1 cellular context compared by ENCODE assay signal in genomic region chr6:36302227-36302976, GRCh38.
TF ChIP-seq lines count a peak whose summit lies in the region.

No MANE protein-coding gene starts in this region.

TF ChIP-seq in K562, 482 proteins besides CTCF, POLR2A, EP300 and RAD21 (continued from another document and continues in another):
- TF ChIP-seq, protein P1, sequence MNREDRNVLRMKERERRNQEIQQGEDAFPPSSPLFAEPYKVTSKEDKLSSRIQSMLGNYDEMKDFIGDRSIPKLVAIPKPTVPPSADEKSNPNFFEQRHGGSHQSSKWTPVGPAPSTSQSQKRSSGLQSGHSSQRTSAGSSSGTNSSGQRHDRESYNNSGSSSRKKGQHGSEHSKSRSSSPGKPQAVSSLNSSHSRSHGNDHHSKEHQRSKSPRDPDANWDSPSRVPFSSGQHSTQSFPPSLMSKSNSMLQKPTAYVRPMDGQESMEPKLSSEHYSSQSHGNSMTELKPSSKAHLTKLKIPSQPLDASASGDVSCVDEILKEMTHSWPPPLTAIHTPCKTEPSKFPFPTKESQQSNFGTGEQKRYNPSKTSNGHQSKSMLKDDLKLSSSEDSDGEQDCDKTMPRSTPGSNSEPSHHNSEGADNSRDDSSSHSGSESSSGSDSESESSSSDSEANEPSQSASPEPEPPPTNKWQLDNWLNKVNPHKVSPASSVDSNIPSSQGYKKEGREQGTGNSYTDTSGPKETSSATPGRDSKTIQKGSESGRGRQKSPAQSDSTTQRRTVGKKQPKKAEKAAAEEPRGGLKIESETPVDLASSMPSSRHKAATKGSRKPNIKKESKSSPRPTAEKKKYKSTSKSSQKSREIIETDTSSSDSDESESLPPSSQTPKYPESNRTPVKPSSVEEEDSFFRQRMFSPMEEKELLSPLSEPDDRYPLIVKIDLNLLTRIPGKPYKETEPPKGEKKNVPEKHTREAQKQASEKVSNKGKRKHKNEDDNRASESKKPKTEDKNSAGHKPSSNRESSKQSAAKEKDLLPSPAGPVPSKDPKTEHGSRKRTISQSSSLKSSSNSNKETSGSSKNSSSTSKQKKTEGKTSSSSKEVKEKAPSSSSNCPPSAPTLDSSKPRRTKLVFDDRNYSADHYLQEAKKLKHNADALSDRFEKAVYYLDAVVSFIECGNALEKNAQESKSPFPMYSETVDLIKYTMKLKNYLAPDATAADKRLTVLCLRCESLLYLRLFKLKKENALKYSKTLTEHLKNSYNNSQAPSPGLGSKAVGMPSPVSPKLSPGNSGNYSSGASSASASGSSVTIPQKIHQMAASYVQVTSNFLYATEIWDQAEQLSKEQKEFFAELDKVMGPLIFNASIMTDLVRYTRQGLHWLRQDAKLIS (CRISPR knock-in tag; IDR thresholded peaks at IDR 0.05) = 0 out of 2 replicates have a peak, but pooled peaks have one; percentile 18
- TF ChIP-seq NCOA4 (IDR thresholded peaks at IDR 0.05; ENCODE audit: partially characterized antibody) (no peak), SIN3B (IDR thresholded peaks at IDR 0.05; ENCODE audit: low read depth) (no peak; the same call in 1 of the 2 replicates), RBFOX2 (IDR thresholded peaks at IDR 0.05; ENCODE audit: low read depth, low read length) (no peak), ZBTB9 (CRISPR knock-in tag; IDR thresholded peaks at IDR 0.05) (no peak), YY1 (IDR thresholded peaks at IDR 0.05; ENCODE audit: borderline replicate concordance in 1 of 3, control insufficient read depth in 1 of 3, extremely low read depth in 1 of 3, insufficient read depth in 3 of 3, insufficient read length in 1 of 3, insufficient replicate concordance in 2 of 3, low read depth in 1 of 3, low read length in 2 of 3) (peak in 1 of 3 experiments; percentile 16), ZBTB40 (IDR thresholded peaks at IDR 0.05) (no peak), ZBTB40 (CRISPR knock-in tag; IDR thresholded peaks at IDR 0.05) (no peak), EWSR1 (IDR thresholded peaks at IDR 0.05; ENCODE audit: borderline replicate concordance, low read depth, partially characterized antibody) (no peak), NKRF (IDR thresholded peaks at IDR 0.05; ENCODE audit: borderline replicate concordance) (no peak), ELF1 (tag; IDR thresholded peaks at IDR 0.05) (no peak), ZKSCAN3 (CRISPR knock-in tag; IDR thresholded peaks at IDR 0.05) (no peak), ZNF398 (CRISPR knock-in tag; IDR thresholded peaks at IDR 0.05) (no peak), KDM5B (IDR thresholded peaks at IDR 0.05; ENCODE audit: insufficient replicate concordance, low read depth, low read length) (no peak), ZNF224 (CRISPR knock-in tag; IDR thresholded peaks at IDR 0.05) (no peak), ZNF507 (tag; conservative IDR thresholded peaks at IDR 0.05) (no peak)
- TF ChIP-seq, protein P2, sequence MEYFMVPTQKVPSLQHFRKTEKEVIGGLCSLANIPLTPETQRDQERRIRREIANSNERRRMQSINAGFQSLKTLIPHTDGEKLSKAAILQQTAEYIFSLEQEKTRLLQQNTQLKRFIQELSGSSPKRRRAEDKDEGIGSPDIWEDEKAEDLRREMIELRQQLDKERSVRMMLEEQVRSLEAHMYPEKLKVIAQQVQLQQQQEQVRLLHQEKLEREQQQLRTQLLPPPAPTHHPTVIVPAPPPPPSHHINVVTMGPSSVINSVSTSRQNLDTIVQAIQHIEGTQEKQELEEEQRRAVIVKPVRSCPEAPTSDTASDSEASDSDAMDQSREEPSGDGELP (CRISPR knock-in tag; IDR thresholded peaks at IDR 0.05; ENCODE audit: borderline replicate concordance) = peak; percentile 69
- TF ChIP-seq, protein P3, sequence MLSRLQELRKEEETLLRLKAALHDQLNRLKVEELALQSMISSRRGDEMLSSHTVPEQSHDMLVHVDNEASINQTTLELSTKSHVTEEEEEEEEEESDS (CRISPR knock-in tag; IDR thresholded peaks at IDR 0.05) = no peak
- TF ChIP-seq, protein P4, sequence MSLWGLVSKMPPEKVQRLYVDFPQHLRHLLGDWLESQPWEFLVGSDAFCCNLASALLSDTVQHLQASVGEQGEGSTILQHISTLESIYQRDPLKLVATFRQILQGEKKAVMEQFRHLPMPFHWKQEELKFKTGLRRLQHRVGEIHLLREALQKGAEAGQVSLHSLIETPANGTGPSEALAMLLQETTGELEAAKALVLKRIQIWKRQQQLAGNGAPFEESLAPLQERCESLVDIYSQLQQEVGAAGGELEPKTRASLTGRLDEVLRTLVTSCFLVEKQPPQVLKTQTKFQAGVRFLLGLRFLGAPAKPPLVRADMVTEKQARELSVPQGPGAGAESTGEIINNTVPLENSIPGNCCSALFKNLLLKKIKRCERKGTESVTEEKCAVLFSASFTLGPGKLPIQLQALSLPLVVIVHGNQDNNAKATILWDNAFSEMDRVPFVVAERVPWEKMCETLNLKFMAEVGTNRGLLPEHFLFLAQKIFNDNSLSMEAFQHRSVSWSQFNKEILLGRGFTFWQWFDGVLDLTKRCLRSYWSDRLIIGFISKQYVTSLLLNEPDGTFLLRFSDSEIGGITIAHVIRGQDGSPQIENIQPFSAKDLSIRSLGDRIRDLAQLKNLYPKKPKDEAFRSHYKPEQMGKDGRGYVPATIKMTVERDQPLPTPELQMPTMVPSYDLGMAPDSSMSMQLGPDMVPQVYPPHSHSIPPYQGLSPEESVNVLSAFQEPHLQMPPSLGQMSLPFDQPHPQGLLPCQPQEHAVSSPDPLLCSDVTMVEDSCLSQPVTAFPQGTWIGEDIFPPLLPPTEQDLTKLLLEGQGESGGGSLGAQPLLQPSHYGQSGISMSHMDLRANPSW (CRISPR knock-in tag; IDR thresholded peaks at IDR 0.05) = no peak
- TF ChIP-seq, protein P5, sequence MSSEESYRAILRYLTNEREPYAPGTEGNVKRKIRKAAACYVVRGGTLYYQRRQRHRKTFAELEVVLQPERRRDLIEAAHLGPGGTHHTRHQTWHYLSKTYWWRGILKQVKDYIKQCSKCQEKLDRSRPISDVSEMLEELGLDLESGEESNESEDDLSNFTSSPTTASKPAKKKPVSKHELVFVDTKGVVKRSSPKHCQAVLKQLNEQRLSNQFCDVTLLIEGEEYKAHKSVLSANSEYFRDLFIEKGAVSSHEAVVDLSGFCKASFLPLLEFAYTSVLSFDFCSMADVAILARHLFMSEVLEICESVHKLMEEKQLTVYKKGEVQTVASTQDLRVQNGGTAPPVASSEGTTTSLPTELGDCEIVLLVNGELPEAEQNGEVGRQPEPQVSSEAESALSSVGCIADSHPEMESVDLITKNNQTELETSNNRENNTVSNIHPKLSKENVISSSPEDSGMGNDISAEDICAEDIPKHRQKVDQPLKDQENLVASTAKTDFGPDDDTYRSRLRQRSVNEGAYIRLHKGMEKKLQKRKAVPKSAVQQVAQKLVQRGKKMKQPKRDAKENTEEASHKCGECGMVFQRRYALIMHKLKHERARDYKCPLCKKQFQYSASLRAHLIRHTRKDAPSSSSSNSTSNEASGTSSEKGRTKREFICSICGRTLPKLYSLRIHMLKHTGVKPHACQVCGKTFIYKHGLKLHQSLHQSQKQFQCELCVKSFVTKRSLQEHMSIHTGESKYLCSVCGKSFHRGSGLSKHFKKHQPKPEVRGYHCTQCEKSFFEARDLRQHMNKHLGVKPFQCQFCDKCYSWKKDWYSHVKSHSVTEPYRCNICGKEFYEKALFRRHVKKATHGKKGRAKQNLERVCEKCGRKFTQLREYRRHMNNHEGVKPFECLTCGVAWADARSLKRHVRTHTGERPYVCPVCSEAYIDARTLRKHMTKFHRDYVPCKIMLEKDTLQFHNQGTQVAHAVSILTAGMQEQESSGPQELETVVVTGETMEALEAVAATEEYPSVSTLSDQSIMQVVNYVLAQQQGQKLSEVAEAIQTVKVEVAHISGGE (CRISPR knock-in tag; IDR thresholded peaks at IDR 0.05) = no peak
- TF ChIP-seq, protein P6, sequence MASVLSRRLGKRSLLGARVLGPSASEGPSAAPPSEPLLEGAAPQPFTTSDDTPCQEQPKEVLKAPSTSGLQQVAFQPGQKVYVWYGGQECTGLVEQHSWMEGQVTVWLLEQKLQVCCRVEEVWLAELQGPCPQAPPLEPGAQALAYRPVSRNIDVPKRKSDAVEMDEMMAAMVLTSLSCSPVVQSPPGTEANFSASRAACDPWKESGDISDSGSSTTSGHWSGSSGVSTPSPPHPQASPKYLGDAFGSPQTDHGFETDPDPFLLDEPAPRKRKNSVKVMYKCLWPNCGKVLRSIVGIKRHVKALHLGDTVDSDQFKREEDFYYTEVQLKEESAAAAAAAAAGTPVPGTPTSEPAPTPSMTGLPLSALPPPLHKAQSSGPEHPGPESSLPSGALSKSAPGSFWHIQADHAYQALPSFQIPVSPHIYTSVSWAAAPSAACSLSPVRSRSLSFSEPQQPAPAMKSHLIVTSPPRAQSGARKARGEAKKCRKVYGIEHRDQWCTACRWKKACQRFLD (CRISPR knock-in tag; IDR thresholded peaks at IDR 0.05) = no peak
